ENCODE assay signal across 20 cellular contexts in the genomic region with DNA sequence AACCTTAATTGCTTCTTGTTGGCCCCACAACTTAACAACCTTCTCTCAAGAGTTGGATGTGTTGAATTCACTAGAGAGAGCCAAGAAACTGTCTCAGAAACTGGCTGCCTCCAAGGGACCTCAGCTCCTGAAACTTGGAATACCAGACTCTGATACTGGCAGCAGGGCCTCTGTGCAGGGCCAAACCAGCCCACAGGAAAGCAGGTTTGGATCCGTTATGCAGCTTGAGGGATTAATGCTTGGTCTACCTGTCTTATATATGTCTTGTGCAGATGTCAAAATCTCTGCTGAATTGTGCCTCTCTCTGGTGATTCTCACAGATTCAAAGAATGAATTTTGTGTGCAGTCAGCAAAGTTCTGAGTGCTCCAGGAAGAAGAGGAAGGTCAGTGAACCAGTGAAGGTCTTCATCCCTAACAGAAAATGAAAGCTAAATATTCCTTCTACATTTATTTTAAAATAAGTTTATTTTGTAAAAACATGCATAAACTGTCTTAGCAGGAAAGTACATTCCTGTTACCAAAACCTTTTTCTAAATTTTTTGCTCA.
DNase-seq lines count a peak whose midpoint lies in the region; ATAC-seq lines count a peak whose summit lies in the region.
"Had no signal": no experiment of that assay in that cellular context is flagged by ENCODE, and none has a peak within 500 bp of the region (broad histone marks: within the 10 kb centered on the region; RNA-seq: fewer than 3 reads in every experiment).

No MANE protein-coding gene starts in this region.

- intact Hi-C loops in activated CD4-positive, alpha-beta memory T cell treated with anti-CD3 and anti-CD28 coated beads for 36 hours (cut with micrococcal nuclease), result no loop called here

- no peak for ATAC-seq in natural killer cell treated with Interleukin-12 subunit alpha and Interleukin-12 subunit beta and Interleukin-15 and Interleukin-18, amount 100 ng/mL, for 72 hours
- ATAC-seq in HG02884 (IDR thresholded peaks at IDR 0.05; ENCODE audit: unreplicated experiment), result no peak
- ATAC-seq: activated CD4-positive, alpha-beta T cell treated with anti-CD3 and anti-CD28 coated beads for 36 hours; naive thymus-derived CD4-positive, alpha-beta T cell had no signal

- peak overlapping the region; percentile 21 for H3K27ac Mint-ChIP-seq in activated naive CD4-positive, alpha-beta T cell treated with anti-CD3 and anti-CD28 coated beads, Interleukin-2, amount 50 U/mL, for 24 hours
- H3K27ac Mint-ChIP-seq in activated CD4-positive, alpha-beta memory T cell treated with anti-CD3 and anti-CD28 coated beads for 36 hours, result peak overlapping the region; percentile 44
- no peak overlapping the region for H3K27ac Mint-ChIP-seq in natural killer cell treated with Interleukin-12 subunit alpha and Interleukin-12 subunit beta and Interleukin-15 and Interleukin-18, amount 100 ng/mL, for 72 hours
- H3K27ac Mint-ChIP-seq: activated CD4-positive, alpha-beta T cell treated with anti-CD3 and anti-CD28 coated beads for 36 hours; dendritic cell treated with granulocyte-macrophage colony-stimulating factor and Interleukin-4, amounts not matched to agents 40 ng/mL and 50 ng/mL, for 4 days; progenitor cell of endocrine pancreas had no signal

- H3K4me1 Mint-ChIP-seq in activated naive CD4-positive, alpha-beta T cell treated with anti-CD3 and anti-CD28 coated beads, Interleukin-2, amount 50 U/mL, for 24 hours, result peaks cover 37% of the 10 kb centered on the region
- H3K4me1 Mint-ChIP-seq in activated CD4-positive, alpha-beta memory T cell treated with anti-CD3 and anti-CD28 coated beads for 36 hours (ENCODE audit: low read depth), result peaks cover 46% of the 10 kb centered on the region
- H3K4me1 Mint-ChIP-seq in natural killer cell treated with Interleukin-12 subunit alpha and Interleukin-12 subunit beta and Interleukin-15 and Interleukin-18, amount 100 ng/mL, for 72 hours (ENCODE audit: low read depth in 2 of 2), result peaks cover 0 to 13% of the 10 kb centered on the region in 2 donors

- no peak overlapping the region for H3K4me3 Mint-ChIP-seq in activated naive CD4-positive, alpha-beta T cell treated with anti-CD3 and anti-CD28 coated beads, Interleukin-2, amount 50 U/mL, for 24 hours
- H3K4me3 Mint-ChIP-seq in activated CD4-positive, alpha-beta memory T cell treated with anti-CD3 and anti-CD28 coated beads for 36 hours, result no peak overlapping the region
- no peak overlapping the region for H3K4me3 Mint-ChIP-seq in natural killer cell treated with Interleukin-12 subunit alpha and Interleukin-12 subunit beta and Interleukin-15 and Interleukin-18, amount 100 ng/mL, for 72 hours
- H3K4me3 Mint-ChIP-seq: activated CD4-positive, alpha-beta T cell treated with anti-CD3 and anti-CD28 coated beads for 36 hours; CD4-positive, alpha-beta memory T cell; dendritic cell treated with granulocyte-macrophage colony-stimulating factor and Interleukin-4, amounts not matched to agents 40 ng/mL and 50 ng/mL, for 4 days had no signal

- no peaks in the 10 kb centered on the region for H3K27me3 Mint-ChIP-seq in activated naive CD4-positive, alpha-beta T cell treated with anti-CD3 and anti-CD28 coated beads, Interleukin-2, amount 50 U/mL, for 24 hours
- no peaks in the 10 kb centered on the region for H3K27me3 Mint-ChIP-seq in activated CD4-positive, alpha-beta memory T cell treated with anti-CD3 and anti-CD28 coated beads for 36 hours
- peaks cover 0 to 10% of the 10 kb centered on the region in 2 donors for H3K27me3 Mint-ChIP-seq in natural killer cell treated with Interleukin-12 subunit alpha and Interleukin-12 subunit beta and Interleukin-15 and Interleukin-18, amount 100 ng/mL, for 72 hours
- H3K27me3 Mint-ChIP-seq: activated CD4-positive, alpha-beta T cell treated with anti-CD3 and anti-CD28 coated beads for 36 hours; CD4-positive, alpha-beta memory T cell; dendritic cell treated with granulocyte-macrophage colony-stimulating factor and Interleukin-4, amounts not matched to agents 40 ng/mL and 50 ng/mL, for 4 days; naive thymus-derived CD4-positive, alpha-beta T cell had no signal

- H3K36me3 Mint-ChIP-seq in activated naive CD4-positive, alpha-beta T cell treated with anti-CD3 and anti-CD28 coated beads, Interleukin-2, amount 50 U/mL, for 24 hours, result no peaks in the 10 kb centered on the region
- H3K36me3 Mint-ChIP-seq in activated CD4-positive, alpha-beta memory T cell treated with anti-CD3 and anti-CD28 coated beads for 36 hours, result no peaks in the 10 kb centered on the region
- H3K36me3 Mint-ChIP-seq in natural killer cell treated with Interleukin-12 subunit alpha and Interleukin-12 subunit beta and Interleukin-15 and Interleukin-18, amount 100 ng/mL, for 72 hours, result no peaks in the 10 kb centered on the region
- H3K36me3 Mint-ChIP-seq: CD4-positive, alpha-beta memory T cell had no signal

- DNase-seq in activated naive CD4-positive, alpha-beta T cell treated with Interleukin-2 at 50 U/mL for 16 hours, result no peak
- DNase-seq in activated CD4-positive, alpha-beta memory T cell treated with anti-CD3 and anti-CD28 coated beads for 36 hours, result no peak
- peak; percentile 18 for DNase-seq in globus pallidus (ENCODE audit: low spot score)
- peak; percentile 12 for DNase-seq in superior temporal gyrus (ENCODE audit: extremely low spot score)
- no peak for DNase-seq in ecto neural progenitor cell (ENCODE audit: low spot score)
- no peak for DNase-seq in natural killer cell treated with Interleukin-12 subunit alpha and Interleukin-12 subunit beta and Interleukin-15 and Interleukin-18, amount 100 ng/mL, for 72 hours (ENCODE audit: low spot score)
- DNase-seq: activated CD4-positive, alpha-beta T cell treated with anti-CD3 and anti-CD28 coated beads for 36 hours; CD4-positive, alpha-beta memory T cell; DMS53; foreskin melanocyte; Karpas-422; mesenchymal stem cell; naive thymus-derived CD4-positive, alpha-beta T cell; NCI-H1092 treated with DMSO at 0.1 percent for 48 hours; NCI-H2029 treated with DMSO at 0.1 percent for 48 hours; stimulated activated CD4-positive, alpha-beta T cell treated with anti-CD3 and anti-CD28 coated beads, Interleukin-4, amount 100 ng/mL, for 4 hours had no signal

- no peaks in the 10 kb centered on the region for H3K9me3 Mint-ChIP-seq in activated naive CD4-positive, alpha-beta T cell treated with anti-CD3 and anti-CD28 coated beads, Interleukin-2, amount 50 U/mL, for 24 hours
- no peaks in the 10 kb centered on the region for H3K9me3 Mint-ChIP-seq in activated CD4-positive, alpha-beta memory T cell treated with anti-CD3 and anti-CD28 coated beads for 36 hours
- H3K9me3 Mint-ChIP-seq in natural killer cell treated with Interleukin-12 subunit alpha and Interleukin-12 subunit beta and Interleukin-15 and Interleukin-18, amount 100 ng/mL, for 72 hours, result no peaks in the 10 kb centered on the region
- H3K9me3 Mint-ChIP-seq: CD4-positive, alpha-beta memory T cell; dendritic cell treated with granulocyte-macrophage colony-stimulating factor and Interleukin-4, amounts not matched to agents 40 ng/mL and 50 ng/mL, for 4 days had no signal

- CTCF ChIA-PET in activated CD4-positive, alpha-beta memory T cell treated with anti-CD3 and anti-CD28 coated beads for 36 hours (lab: Charles Lee), result interaction anchor here (0.6 to 1.2 kb wide), 4 partner anchors 13 to 74 kb away, joined by 3 read pairs; no protein-coding TSS in a partner anchor

- POLR2A ChIA-PET in activated CD4-positive, alpha-beta memory T cell treated with anti-CD3 and anti-CD28 coated beads for 36 hours (lab: Charles Lee), result no interaction called here

Comparison
In these comparisons a context has a peak if more than half of its experiments do, and no peak if none do; other contexts are left out.
1. H3K27ac Mint-ChIP-seq: peak in activated naive CD4-positive, alpha-beta T cell treated with anti-CD3 and anti-CD28 coated beads, Interleukin-2, amount 50 U/mL, for 24 hours (single experiment) and activated CD4-positive, alpha-beta memory T cell treated with anti-CD3 and anti-CD28 coated beads for 36 hours (single experiment); none in natural killer cell treated with Interleukin-12 subunit alpha and Interleukin-12 subunit beta and Interleukin-15 and Interleukin-18, amount 100 ng/mL, for 72 hours (0 of 2).
2. DNase-seq: peak in globus pallidus (single experiment) and superior temporal gyrus (single experiment); none in activated naive CD4-positive, alpha-beta T cell treated with Interleukin-2 at 50 U/mL for 16 hours (single experiment), activated CD4-positive, alpha-beta memory T cell treated with anti-CD3 and anti-CD28 coated beads for 36 hours (single experiment), ecto neural progenitor cell (single experiment) and natural killer cell treated with Interleukin-12 subunit alpha and Interleukin-12 subunit beta and Interleukin-15 and Interleukin-18, amount 100 ng/mL, for 72 hours (single experiment).